ENCODE assay signal across 16 cellular contexts in the genomic region with DNA sequence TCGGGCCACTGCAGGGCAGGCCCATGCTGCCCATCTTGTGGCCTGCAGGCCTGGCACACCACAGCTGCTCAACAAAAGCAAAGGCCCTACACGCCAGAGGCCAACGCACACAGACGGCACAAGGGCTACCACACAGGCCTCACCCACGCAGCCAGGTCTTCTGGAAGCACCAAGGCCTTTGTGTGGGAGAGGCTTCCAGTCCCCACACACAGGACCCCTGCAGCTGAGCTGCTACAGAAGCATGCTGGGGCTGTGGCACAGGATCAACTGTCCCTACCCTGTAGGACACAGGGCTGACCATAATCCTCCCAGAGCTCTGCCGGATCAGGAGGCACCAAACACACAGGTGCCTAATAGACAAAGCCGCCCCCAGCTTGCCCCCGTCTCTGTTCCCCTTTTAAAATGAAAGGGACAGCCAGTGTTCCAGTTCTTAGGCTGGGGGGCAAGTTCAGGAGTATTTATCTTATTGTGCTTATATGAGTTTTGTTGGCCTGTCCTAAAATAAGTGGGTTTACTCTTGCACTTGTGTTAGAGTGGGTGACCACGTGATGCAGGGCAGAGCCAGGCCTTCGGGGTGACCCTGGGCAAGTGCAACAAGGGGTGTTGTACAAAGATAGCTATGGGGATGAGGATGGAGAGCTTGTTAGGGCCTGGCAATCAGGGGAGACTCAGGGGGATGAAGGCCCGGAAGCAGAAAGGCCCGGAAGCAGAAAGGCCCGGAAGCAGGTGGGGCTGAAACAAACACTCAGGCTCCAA. TPM values are rescaled to one million over a fixed set of nuclear protein-coding genes. Genes with fewer than 3 reads are reported as not detected.
DNase-seq lines count a peak whose midpoint lies in the region; ATAC-seq and TF ChIP-seq lines count a peak whose summit lies in the region.
"Had no signal": no experiment of that assay in that cellular context is flagged by ENCODE, and none has a peak within 500 bp of the region (broad histone marks: within the 10 kb centered on the region; RNA-seq: fewer than 3 reads in every experiment).

No MANE protein-coding gene starts in this region.

- no peak overlapping the region for H3K4me3 ChIP-seq in thyroid gland (replicated peaks in 1 of 3)
- no peak overlapping the region for H3K4me3 ChIP-seq in Karpas-422 (ENCODE audit: low read length)
- H3K4me3 ChIP-seq: SJCRH30 had no signal

- no peak overlapping the region for H2AFZ ChIP-seq in Karpas-422 (ENCODE audit: low read length)

- peaks cover 18% of the 10 kb centered on the region for H3K36me3 Mint-ChIP-seq in T-helper 2 cell treated with Interferon-gamma antibody and Interleukin-4, amounts not matched to agents 5 μg/mL and 100 μg/mL, for 36 hours (ENCODE audit: low read depth)
- H3K36me3 Mint-ChIP-seq in CD4-positive, alpha-beta T cell (ENCODE audit: low read depth), result peaks cover 12% of the 10 kb centered on the region
- H3K36me3 Mint-ChIP-seq in WTC11 (peaks cover 42% of the 10 kb centered on the region), neural crest cell (ENCODE audit: low read depth) (peaks cover 6% of the 10 kb centered on the region)

- H3K79me2 ChIP-seq in Karpas-422 (ENCODE audit: low read length), result peaks cover 43% of the 10 kb centered on the region

- no peak for ATAC-seq in CD4-positive, alpha-beta T cell (ENCODE audit: poor library complexity)
- ATAC-seq in WTC11, result no peak

- peaks cover 14% of the 10 kb centered on the region for H3K4me1 Mint-ChIP-seq in T-helper 2 cell treated with Interferon-gamma antibody and Interleukin-4, amounts not matched to agents 5 μg/mL and 100 μg/mL, for 36 hours (ENCODE audit: low read depth)
- peaks cover 17% of the 10 kb centered on the region for H3K4me1 Mint-ChIP-seq in CD4-positive, alpha-beta T cell (ENCODE audit: low read depth)
- H3K4me1 Mint-ChIP-seq in WTC11 (peaks cover 18% of the 10 kb centered on the region), neural crest cell (peaks cover 15% of the 10 kb centered on the region)

- CTCF ChIA-PET in CD4-positive, alpha-beta T cell (lab: Charles Lee), result no interaction called here
- CTCF ChIA-PET in WTC11 (lab: Charles Lee), result interaction anchor here (1.6 kb wide), 1 partner anchor 47 kb away, joined by 5 read pairs; no protein-coding TSS in a partner anchor

- no peaks in the 10 kb centered on the region for H3K9me3 ChIP-seq in CD4-positive, alpha-beta T cell (ENCODE audit: control insufficient read depth, low read length)
- no peaks in the 10 kb centered on the region for H3K9me3 ChIP-seq in thyroid gland
- H3K9me3 ChIP-seq in Karpas-422 (ENCODE audit: low read length), result no peaks in the 10 kb centered on the region
- H3K9me3 ChIP-seq: SJCRH30 had no signal

- peak overlapping the region; percentile 71 for H3K27ac Mint-ChIP-seq in T-helper 2 cell treated with Interferon-gamma antibody and Interleukin-4, amounts not matched to agents 5 μg/mL and 100 μg/mL, for 36 hours
- H3K27ac Mint-ChIP-seq in CD4-positive, alpha-beta T cell, result peak overlapping the region; percentile 20
- H3K27ac Mint-ChIP-seq in WTC11, result peak overlapping the region; percentile 86; the same call in 1 of the 2 replicates
- H3K27ac Mint-ChIP-seq in neural crest cell (ENCODE audit: unreplicated experiment), result peak overlapping the region; percentile 89

- no peak for TF ChIP-seq CTCF in CD4-positive, alpha-beta T cell (IDR thresholded peaks at IDR 0.05)
- TF ChIP-seq CTCF in WTC11 (IDR thresholded peaks at IDR 0.05) (no peak), neural crest cell (conservative IDR thresholded peaks at IDR 0.05) (no peak), thyroid gland (IDR thresholded peaks at IDR 0.05) (no peak)

- no peaks in the 10 kb centered on the region for H3K27me3 Mint-ChIP-seq in T-helper 2 cell treated with Interferon-gamma antibody and Interleukin-4, amounts not matched to agents 5 μg/mL and 100 μg/mL, for 36 hours (ENCODE audit: low read depth)
- H3K27me3 Mint-ChIP-seq in CD4-positive, alpha-beta T cell, result no peaks in the 10 kb centered on the region
- H3K27me3 Mint-ChIP-seq in WTC11 (ENCODE audit: low read depth) (no peaks in the 10 kb centered on the region), neural crest cell (ENCODE audit: low read depth) (no peaks in the 10 kb centered on the region)

- POLR2A ChIA-PET in CD4-positive, alpha-beta T cell (lab: Charles Lee), result no interaction called here
- POLR2A ChIA-PET in WTC11 (lab: Charles Lee), result no interaction called here

- H3K9ac ChIP-seq in Karpas-422 (ENCODE audit: low read length), result no peak overlapping the region

- peaks cover 9 to 10% of the 10 kb centered on the region in 2 donors for H3K4me1 ChIP-seq in thyroid gland
- H3K4me1 ChIP-seq in Karpas-422 (ENCODE audit: low read length), result peaks cover 7% of the 10 kb centered on the region
- H3K4me1 ChIP-seq: SJCRH30 had no signal

- no peaks in the 10 kb centered on the region for H3K27me3 ChIP-seq in CD4-positive, alpha-beta T cell (ENCODE audit: control insufficient read depth, insufficient read depth, low read length)
- H3K27me3 ChIP-seq in thyroid gland (no peaks in the 10 kb centered on the region), Karpas-422 (ENCODE audit: low read length) (no peaks in the 10 kb centered on the region)
- H3K27me3 ChIP-seq: SJCRH30 had no signal

- DNase-seq in T-helper 2 cell treated with Interferon-gamma antibody and Interleukin-4, amounts not matched to agents 5 μg/mL and 100 μg/mL, for 36 hours (ENCODE audit: low spot score), result no peak
- no peak for DNase-seq in T-helper 2 cell
- DNase-seq in CD4-positive, alpha-beta T cell, result no peak
- DNase-seq in WTC11 (ENCODE audit: low spot score), result no peak
- DNase-seq in neural crest cell (ENCODE audit: low read depth, low spot score), result no peak
- DNase-seq in thyroid gland, result no peak
- no peak for DNase-seq in Karpas-422
- DNase-seq in HuH-7.5 (ENCODE audit: low spot score), result no peak
- DNase-seq: 8988T, COR-L47, HCEC 1CT, KBM-7, NCI-H1105 treated with DMSO at 0.1 percent for 48 hours, NCI-H1694 treated with DMSO at 0.1 percent for 48 hours, NCI-H748 treated with DMSO at 0.1 percent for 48 hours, SJCRH30 had no signal

- WGBS in thyroid gland, 2 donors, result 77 to 91% methylated on average over 5 to 9 of the region's 13 CpGs

- intact Hi-C loops in CD4-positive, alpha-beta T cell (cut with DNase I, micrococcal nuclease), result no loop called here
- intact Hi-C loops in thyroid gland (cut with DNase I), result no loop called here

- H4K20me1 ChIP-seq in Karpas-422 (ENCODE audit: insufficient read depth, low read depth, low read length), result no peaks in the 10 kb centered on the region

- no peak for TF ChIP-seq POLR2A in thyroid gland (IDR thresholded peaks at IDR 0.05)

- H3K36me3 ChIP-seq in thyroid gland, result peaks cover 7 to 8% of the 10 kb centered on the region in 2 donors
- peaks cover 31% of the 10 kb centered on the region for H3K36me3 ChIP-seq in Karpas-422 (ENCODE audit: insufficient read depth, low read length)

- H3K9me3 Mint-ChIP-seq in T-helper 2 cell treated with Interferon-gamma antibody and Interleukin-4, amounts not matched to agents 5 μg/mL and 100 μg/mL, for 36 hours, result no peaks in the 10 kb centered on the region
- no peaks in the 10 kb centered on the region for H3K9me3 Mint-ChIP-seq in CD4-positive, alpha-beta T cell
- no peaks in the 10 kb centered on the region for H3K9me3 Mint-ChIP-seq in WTC11
- no peaks in the 10 kb centered on the region for H3K9me3 Mint-ChIP-seq in neural crest cell

- H3K9me2 ChIP-seq in Karpas-422 (replicated peaks; ENCODE audit: insufficient read depth, low read length), result no peaks in the 10 kb centered on the region

- no peak overlapping the region for H3K4me2 ChIP-seq in Karpas-422 (ENCODE audit: low read depth, low read length, poor library complexity, severe bottlenecking)

- H3K4me3 Mint-ChIP-seq in T-helper 2 cell treated with Interferon-gamma antibody and Interleukin-4, amounts not matched to agents 5 μg/mL and 100 μg/mL, for 36 hours, result no peak overlapping the region
- peak overlapping the region; percentile 64 for H3K4me3 Mint-ChIP-seq in CD4-positive, alpha-beta T cell
- H3K4me3 Mint-ChIP-seq in WTC11, result no peak overlapping the region
- H3K4me3 Mint-ChIP-seq in neural crest cell, result peak overlapping the region; percentile 56

- H3K27ac ChIP-seq in CD4-positive, alpha-beta T cell (ENCODE audit: low read depth, low read length), result no peak overlapping the region
- H3K27ac ChIP-seq in thyroid gland (no peak overlapping the region), Karpas-422 (ENCODE audit: low read length) (no peak overlapping the region)
- H3K27ac ChIP-seq: SJCRH30 had no signal

TF ChIP-seq in WTC11, 78 proteins besides CTCF, POLR2A, EP300 and RAD21 (continues in another document):
- TF ChIP-seq ZNF138 (CRISPR knock-in tag; conservative IDR thresholded peaks at IDR 0.05) (no peak), SMAD3 (CRISPR knock-in tag; IDR thresholded peaks at IDR 0.05; ENCODE audit: borderline replicate concordance) (no peak), NFATC4 (CRISPR knock-in tag; IDR thresholded peaks at IDR 0.05) (no peak), GRHL2 (CRISPR knock-in tag; IDR thresholded peaks at IDR 0.05; ENCODE audit: insufficient replicate concordance, severe bottlenecking) (no peak), ATF1 (CRISPR knock-in tag; IDR thresholded peaks at IDR 0.05) (no peak)

RNA-seq across cellular contexts. Expression of a gene that starts 5.4 kb away (rescaled TPM):
- total RNA-seq in CD4-positive, alpha-beta T cell, result 1 to 10 TPM; 5.0 to 6.6 TPM
- 129 to 134 TPM (median 129 TPM) in 3 replicates for total RNA-seq in WTC11 (2021)
- total RNA-seq in neural crest cell, result 72.4 and 73.8 TPM in 2 replicates
- total RNA-seq in thyroid gland, result 10 to 100 TPM; 20.0 to 35.2 (median 28.6) TPM
- total RNA-seq in Karpas-422 (2014; rRNA removed; shearing (Covaris generic); ENCODE audit: low replicate concordance), result 31.2 and 53.0 TPM in 2 replicates

RNA-seq across cellular contexts. Expression of a gene that starts 30.1 kb away (rescaled TPM):
- 10 to 100 TPM; 43.8 to 45.6 TPM for total RNA-seq in CD4-positive, alpha-beta T cell
- 21.9 to 28.6 TPM (median 23.8 TPM) in 3 replicates for total RNA-seq in WTC11 (2021)
- total RNA-seq in neural crest cell, result 11.1 and 12.3 TPM in 2 replicates
- 100 to 1,000 TPM in 3 of 4 donors, 10 to 100 TPM in 1; 87.4 to 234 (median 170) TPM for total RNA-seq in thyroid gland
- 0.54 and 3.8 TPM in 2 replicates for total RNA-seq in Karpas-422 (2014; rRNA removed; shearing (Covaris generic); ENCODE audit: low replicate concordance)

RNA-seq across cellular contexts. Expression of a gene that starts 38.3 kb away (rescaled TPM):
- 10 to 100 TPM; 16.1 to 18.0 TPM for total RNA-seq in CD4-positive, alpha-beta T cell
- total RNA-seq in WTC11 (2021), result 16.2 to 18.5 TPM (median 16.6 TPM) in 3 replicates
- 25.7 and 26.5 TPM in 2 replicates for total RNA-seq in neural crest cell
- total RNA-seq in thyroid gland, result 10 to 100 TPM; 28.4 to 48.5 (median 38.3) TPM
- total RNA-seq in Karpas-422 (2014; rRNA removed; shearing (Covaris generic); ENCODE audit: low replicate concordance), result 15.0 and 29.5 TPM in 2 replicates

Comparison
In these comparisons a context has a peak if more than half of its experiments do, and no peak if none do; other contexts are left out.
1. H3K27ac Mint-ChIP-seq: peak in every context shown above with its lines; median percentile 89 in neural crest cell; 86 in WTC11; 71 in T-helper 2 cell treated with Interferon-gamma antibody and Interleukin-4, amounts not matched to agents 5 μg/mL and 100 μg/mL, for 36 hours; 20 in CD4-positive, alpha-beta T cell.
2. H3K4me3 Mint-ChIP-seq: peak in CD4-positive, alpha-beta T cell (single experiment) and neural crest cell (single experiment); none in T-helper 2 cell treated with Interferon-gamma antibody and Interleukin-4, amounts not matched to agents 5 μg/mL and 100 μg/mL, for 36 hours (single experiment) and WTC11 (single experiment).